ENCODE assay signal across 14 cellular contexts in the genomic region with DNA sequence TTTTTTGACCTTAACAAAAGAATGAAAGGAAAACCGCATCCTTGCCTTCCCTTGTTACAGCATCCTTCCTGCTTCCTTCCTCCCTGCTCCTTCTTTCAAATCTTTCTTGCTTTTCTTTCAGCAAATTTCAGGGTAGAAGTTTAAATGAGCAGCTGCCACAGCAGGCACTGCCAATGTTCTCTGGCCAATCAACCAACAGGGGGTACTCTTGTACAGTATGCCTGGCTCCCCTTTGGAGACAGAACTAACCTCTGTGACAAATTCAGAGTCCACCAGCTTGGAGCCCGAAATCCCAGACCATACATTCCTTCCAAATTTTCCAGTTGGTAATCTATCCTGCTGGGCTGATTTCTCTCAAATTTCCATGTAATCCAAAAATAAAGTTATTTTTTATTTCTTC.
A peak's percentile ranks its signal among the peaks of the same experiment; 100 is the strongest.
DNase-seq lines count a peak whose midpoint lies in the region; ATAC-seq and TF ChIP-seq lines count a peak whose summit lies in the region.
"Had no signal": no experiment of that assay in that cellular context is flagged by ENCODE, and none has a peak within 500 bp of the region (broad histone marks: within the 10 kb centered on the region; RNA-seq: fewer than 3 reads in every experiment).

No MANE protein-coding gene starts in this region.

- peaks cover 9% of the 10 kb centered on the region for H3K9me3 Mint-ChIP-seq in Caco-2 (ENCODE audit: unreplicated experiment)
- H3K9me3 Mint-ChIP-seq in neural progenitor cell = no peaks in the 10 kb centered on the region

- no peak overlapping the region for H3K4me3 ChIP-seq in Caco-2 (ENCODE audit: low read depth, low read length)
- H3K4me3 ChIP-seq in neural progenitor cell = no peak overlapping the region
- H3K4me3 ChIP-seq: BLaER1 treated with 17β-estradiol and CSF1 and Interleukin-3, amounts not matched to agents 10 nM and 100 nM; coronary artery had no signal

- no peaks in the 10 kb centered on the region for H4K20me1 ChIP-seq in neural progenitor cell (ENCODE audit: low read depth)
- H4K20me1 ChIP-seq: BLaER1 treated with 17β-estradiol and CSF1 and Interleukin-3, amounts not matched to agents 10 nM and 100 nM had no signal

- no peaks in the 10 kb centered on the region for H3K36me3 ChIP-seq in Caco-2 (ENCODE audit: control insufficient read depth, insufficient read depth, low read length)
- no peaks in the 10 kb centered on the region for H3K36me3 ChIP-seq in neural progenitor cell
- H3K36me3 ChIP-seq: BLaER1 treated with 17β-estradiol and CSF1 and Interleukin-3, amounts not matched to agents 10 nM and 100 nM had no signal

- in situ Hi-C loops in KBM-7 (cut with MboI; ENCODE audit: low pct_unique_long_range_greater_than_20kb, low sequenced_read_pairs) = no loop called here
- in situ Hi-C loops in SK-MEL-5 (cut with HindIII; ENCODE audit: low pct_unique_long_range_greater_than_20kb, low sequenced_read_pairs) = no loop called here

- H3K27me3 ChIP-seq in Caco-2 (replicated peaks; ENCODE audit: control insufficient read depth, insufficient read depth, low read length) (no peaks in the 10 kb centered on the region), neural progenitor cell (no peaks in the 10 kb centered on the region)
- H3K27me3 ChIP-seq: BLaER1 treated with 17β-estradiol and CSF1 and Interleukin-3, amounts not matched to agents 10 nM and 100 nM had no signal

- H3K4me3 Mint-ChIP-seq in Caco-2 (ENCODE audit: unreplicated experiment) = no peak overlapping the region
- H3K4me3 Mint-ChIP-seq in neural progenitor cell = no peak overlapping the region
- H3K4me3 Mint-ChIP-seq: T-cell had no signal

- no TSS peak for BruUV-seq in Caco-2 (replicated peaks; lab: Mats Ljungman, UMichigan)

- no peak overlapping the region for H3K4me2 ChIP-seq in neural progenitor cell
- H3K4me2 ChIP-seq: BLaER1 treated with 17β-estradiol and CSF1 and Interleukin-3, amounts not matched to agents 10 nM and 100 nM had no signal

- peak; percentile 16 to 19 for TF ChIP-seq CTCF in Caco-2 (IDR thresholded peaks at IDR 0.05; ENCODE audit: insufficient read depth in 1 of 2, low read depth in 1 of 2, low read length in 1 of 2, severe bottlenecking in 1 of 2, unreplicated experiment in 1 of 2)
- peak; percentile 31 for TF ChIP-seq CTCF in neural progenitor cell (IDR thresholded peaks at IDR 0.05)

- H3K36me3 Mint-ChIP-seq in Caco-2 (ENCODE audit: insufficient read depth, unreplicated experiment) = no peaks in the 10 kb centered on the region
- no peaks in the 10 kb centered on the region for H3K36me3 Mint-ChIP-seq in neural progenitor cell
- H3K36me3 Mint-ChIP-seq: T-cell had no signal

- no peaks in the 10 kb centered on the region for H3K4me1 ChIP-seq in Caco-2
- H3K4me1 ChIP-seq in neural progenitor cell = no peaks in the 10 kb centered on the region
- H3K4me1 ChIP-seq: BLaER1 treated with 17β-estradiol and CSF1 and Interleukin-3, amounts not matched to agents 10 nM and 100 nM had no signal

- H3K27ac ChIP-seq in neural progenitor cell = no peak overlapping the region
- H3K27ac ChIP-seq: BLaER1 treated with 17β-estradiol and CSF1 and Interleukin-3, amounts not matched to agents 10 nM and 100 nM; coronary artery had no signal

- no peaks in the 10 kb centered on the region for H3K79me2 ChIP-seq in neural progenitor cell (ENCODE audit: low read depth)

- DNase-seq in Caco-2 (peak in 1 of 2 experiments; percentile 25), KBM-7 (peak; percentile 3), SK-MEL-5 (ENCODE audit: low read depth, low spot score) (peak; percentile 28), neural progenitor cell (ENCODE audit: low spot score) (peak; percentile 32), KG1 (lab: John Stamatoyannopoulos, UW) (no peak), left colon (no peak)
- DNase-seq: activated CD4-positive, CD25-positive, alpha-beta regulatory T cell; glutamatergic neuron; mesenchymal stem cell; NCI-H1105; T-cell had no signal

- no peaks in the 10 kb centered on the region for H3F3A ChIP-seq in neural progenitor cell (ENCODE audit: low read depth)

- H3K27ac Mint-ChIP-seq in Caco-2 (ENCODE audit: unreplicated experiment) = no peak overlapping the region
- H3K27ac Mint-ChIP-seq in neural progenitor cell = no peak overlapping the region
- H3K27ac Mint-ChIP-seq: T-cell had no signal

- no peak for ATAC-seq in left colon
- ATAC-seq in GM21526 (IDR thresholded peaks at IDR 0.05; ENCODE audit: low FRiP score, unreplicated experiment) = no peak
- ATAC-seq: T-cell had no signal

- no peaks in the 10 kb centered on the region for H3K4me1 Mint-ChIP-seq in Caco-2 (ENCODE audit: low read depth, unreplicated experiment)
- H3K4me1 Mint-ChIP-seq in neural progenitor cell = no peaks in the 10 kb centered on the region
- H3K4me1 Mint-ChIP-seq: T-cell had no signal

- CTCF ChIA-PET in Caco-2 (lab: Charles Lee) = no interaction called here

- H3K27me3 Mint-ChIP-seq in Caco-2 (ENCODE audit: insufficient read depth, unreplicated experiment) = peaks cover 6% of the 10 kb centered on the region
- H3K27me3 Mint-ChIP-seq in neural progenitor cell (ENCODE audit: insufficient read depth, low read depth) = no peaks in the 10 kb centered on the region
- H3K27me3 Mint-ChIP-seq: T-cell had no signal

- intact Hi-C loops in Caco-2 (cut with micrococcal nuclease; ENCODE audit: unreplicated experiment) (loop anchor here (2.0 to 5.0 kb wide), 3 partner anchors 297 to 373 kb away; no protein-coding TSS in a partner anchor), left colon (cut with DNase I, micrococcal nuclease) (no loop called here)

- H2AFZ ChIP-seq in neural progenitor cell (replicated peaks) = peak overlapping the region; percentile 11

- no peak overlapping the region for H3K9ac ChIP-seq in neural progenitor cell
- H3K9ac ChIP-seq: BLaER1 treated with 17β-estradiol and CSF1 and Interleukin-3, amounts not matched to agents 10 nM and 100 nM had no signal

- POLR2A ChIA-PET in Caco-2 (lab: Charles Lee) = no interaction called here

- H3K9me3 ChIP-seq in Caco-2 = no peaks in the 10 kb centered on the region
- H3K9me3 ChIP-seq in neural progenitor cell (ENCODE audit: low read depth) = no peaks in the 10 kb centered on the region
- H3K9me3 ChIP-seq: BLaER1 treated with 17β-estradiol and CSF1 and Interleukin-3, amounts not matched to agents 10 nM and 100 nM had no signal

Comparison
In these comparisons a context has a peak if more than half of its experiments do, and no peak if none do; other contexts are left out.
1. DNase-seq: peak in KBM-7 (single experiment), SK-MEL-5 (single experiment) and neural progenitor cell (single experiment); none in KG1 (single experiment) and left colon (0 of 2).